Comparison of ENCODE assay signal across 15 cellular contexts in genomic region chr4:142565771-142566170, GRCh38.
DNase-seq lines count a peak whose midpoint lies in the region; ATAC-seq, FAIRE-seq and TF ChIP-seq lines count a peak whose summit lies in the region.
"Had no signal": no experiment of that assay in that cellular context is flagged by ENCODE, and none has a peak within 500 bp of the region (broad histone marks: within the 10 kb centered on the region; RNA-seq: fewer than 3 reads in every experiment).

No MANE protein-coding gene starts in this region.

- no peaks in the 10 kb centered on the region for H3K27me3 Mint-ChIP-seq in CD4-positive, CD25-positive, alpha-beta regulatory T cell
- no peaks in the 10 kb centered on the region for H3K27me3 Mint-ChIP-seq in activated CD8-positive, alpha-beta T cell treated with anti-CD3 and anti-CD28 coated beads for 36 hours

- peak; percentile 82 for FAIRE-seq in keratinocyte (lab: Jason Lieb, UNC)

- peaks cover 18 to 76% (median 40%) of the 10 kb centered on the region in 4 donors for H3K4me1 Mint-ChIP-seq in CD4-positive, CD25-positive, alpha-beta regulatory T cell
- peaks cover 27% of the 10 kb centered on the region for H3K4me1 Mint-ChIP-seq in activated CD8-positive, alpha-beta T cell treated with anti-CD3 and anti-CD28 coated beads for 36 hours (ENCODE audit: low read depth)

- H3K27ac Mint-ChIP-seq in CD4-positive, CD25-positive, alpha-beta regulatory T cell, result peak overlapping the region; percentile 92 to 99 (median 92)
- H3K27ac Mint-ChIP-seq in activated CD8-positive, alpha-beta T cell treated with anti-CD3 and anti-CD28 coated beads for 36 hours, result peak overlapping the region; percentile 76

- ATAC-seq in CD4-positive, CD25-positive, alpha-beta regulatory T cell (ENCODE audit: low read depth in 2 of 2), result peak; percentile 79 to 80
- ATAC-seq in GM18870 (IDR thresholded peaks at IDR 0.05; ENCODE audit: unreplicated experiment) (peak; percentile 31), HG03432 (IDR thresholded peaks at IDR 0.05; ENCODE audit: unreplicated experiment) (no peak)
- peak; percentile 77 for ATAC-seq in activated CD8-positive, alpha-beta T cell treated with anti-CD3 and anti-CD28 coated beads for 36 hours

- CTCF ChIA-PET in activated CD8-positive, alpha-beta T cell treated with anti-CD3 and anti-CD28 coated beads for 36 hours (lab: Charles Lee), result interaction anchor here (1.9 kb wide), 1 partner anchor 9 kb away, joined by 6 read pairs; no protein-coding TSS in a partner anchor

- no peaks in the 10 kb centered on the region for H4K20me1 ChIP-seq in keratinocyte (ENCODE audit: control insufficient read depth, extremely low read depth, insufficient read depth, low read length)
- H4K20me1 ChIP-seq: BLaER1 had no signal

- peaks cover 3% of the 10 kb centered on the region for H3K36me3 Mint-ChIP-seq in CD4-positive, CD25-positive, alpha-beta regulatory T cell
- H3K36me3 Mint-ChIP-seq in activated CD8-positive, alpha-beta T cell treated with anti-CD3 and anti-CD28 coated beads for 36 hours (ENCODE audit: low read depth), result no peaks in the 10 kb centered on the region

- in situ Hi-C loops in GM13976 (cut with MboI; ENCODE audit: low sequenced_read_pairs, unreplicated experiment), result no loop called here

- POLR2A ChIA-PET in activated CD8-positive, alpha-beta T cell treated with anti-CD3 and anti-CD28 coated beads for 36 hours (lab: Charles Lee), result interaction anchor here (2.6 kb wide), 1 partner anchor 159 kb away, joined by 13 read pairs; no protein-coding TSS in a partner anchor

- peak overlapping the region; percentile 89 for H3K4me2 ChIP-seq in keratinocyte (ENCODE audit: control insufficient read depth, extremely low read depth, insufficient read depth, low read depth, low read length)
- H3K4me2 ChIP-seq: BLaER1 had no signal

- peak overlapping the region; percentile 91 for H2AFZ ChIP-seq in keratinocyte (ENCODE audit: control insufficient read depth, low read length)
- H2AFZ ChIP-seq: parathyroid adenoma had no signal

- no peaks in the 10 kb centered on the region for H3K9me1 ChIP-seq in keratinocyte (ENCODE audit: control insufficient read depth, extremely low read depth, insufficient read depth, low read length)

- H3K79me2 ChIP-seq in keratinocyte (ENCODE audit: control insufficient read depth, insufficient read depth, low read length), result no peaks in the 10 kb centered on the region
- H3K79me2 ChIP-seq: parathyroid adenoma had no signal

- H3K4me1 ChIP-seq in CD4-positive, CD25-positive, alpha-beta regulatory T cell (ENCODE audit: control insufficient read depth, insufficient read depth, low read length, poor library complexity, severe bottlenecking), result peaks cover 36% of the 10 kb centered on the region
- H3K4me1 ChIP-seq in keratinocyte (ENCODE audit: control insufficient read depth, extremely low read depth, insufficient read depth, low read length), result peaks cover 11% of the 10 kb centered on the region
- H3K4me1 ChIP-seq: BLaER1, parathyroid adenoma had no signal

- H3K36me3 ChIP-seq in CD4-positive, CD25-positive, alpha-beta regulatory T cell (ENCODE audit: control insufficient read depth, insufficient read depth, low read length), result no peaks in the 10 kb centered on the region
- no peaks in the 10 kb centered on the region for H3K36me3 ChIP-seq in keratinocyte (ENCODE audit: control insufficient read depth in 2 of 2, extremely low read depth in 1 of 2, insufficient read depth in 2 of 2, low read length in 2 of 2)
- no peaks in the 10 kb centered on the region for H3K36me3 ChIP-seq in MG63
- H3K36me3 ChIP-seq: BLaER1, cardiac muscle cell had no signal

- DNase-seq in CD4-positive, CD25-positive, alpha-beta regulatory T cell, result peak in 2 of 3 donors; percentile 73 to 87
- DNase-seq in activated CD8-positive, alpha-beta T cell treated with anti-CD3 and anti-CD28 coated beads for 36 hours, result no peak
- DNase-seq in keratinocyte (ENCODE audit: low read depth, low spot score), result no peak
- DNase-seq in inferior parietal cortex (ENCODE audit: extremely low spot score), result no peak
- no peak for DNase-seq in GM13976 (ENCODE audit: low spot score)
- DNase-seq in MG63, result no peak
- DNase-seq: MM.1S; NCI-H748 treated with DMSO at 0.1 percent for 48 hours; stimulated activated CD4-positive, alpha-beta T cell treated with anti-CD3 and anti-CD28 coated beads, Interleukin-4, amount 100 ng/mL, for 4 hours; SW 1271 had no signal

- peak overlapping the region; percentile 31 for H3K9ac ChIP-seq in keratinocyte (ENCODE audit: control insufficient read depth, extremely low read depth, insufficient read depth, low read length)
- H3K9ac ChIP-seq: BLaER1, parathyroid adenoma had no signal

- peak overlapping the region; percentile 91 for H3K4me3 ChIP-seq in CD4-positive, CD25-positive, alpha-beta regulatory T cell (ENCODE audit: low read depth, low read length)
- H3K4me3 ChIP-seq in keratinocyte (ENCODE audit: control insufficient read depth in 2 of 3, extremely low read depth in 1 of 3, insufficient read depth in 2 of 3, low read depth in 1 of 3, low read length in 3 of 3) (peak overlapping the region; percentile 17 to 63 (median 62)), MG63 (no peak overlapping the region)
- H3K4me3 ChIP-seq: BLaER1, cardiac muscle cell had no signal

- dilution Hi-C loops in keratinocyte (cut with MboI; ENCODE audit: extremely low pct_ligation_motif_present, low sequenced_read_pairs), result loop anchor here (25.0 kb wide), 1 partner anchor 178 kb away; no protein-coding TSS in a partner anchor

- peak overlapping the region; percentile 84 for H3K27ac ChIP-seq in CD4-positive, CD25-positive, alpha-beta regulatory T cell (ENCODE audit: insufficient read depth, low read length, poor library complexity, severe bottlenecking)
- peak overlapping the region; percentile 53 for H3K27ac ChIP-seq in keratinocyte (ENCODE audit: control insufficient read depth, insufficient read depth, low read length)
- H3K27ac ChIP-seq: BLaER1, cardiac muscle cell, parathyroid adenoma had no signal

- TF ChIP-seq CTCF in activated CD8-positive, alpha-beta T cell treated with anti-CD3 and anti-CD28 coated beads for 36 hours (IDR thresholded peaks at IDR 0.05), result no peak
- no peak for TF ChIP-seq CTCF in keratinocyte (optimal IDR thresholded peaks at IDR 0.05 in 1 of 3, IDR thresholded peaks at IDR 0.05 in 1 of 3, conservative IDR thresholded peaks at IDR 0.05 in 1 of 3; ENCODE audit: extremely low read depth in 1 of 3, insufficient read depth in 2 of 3, low read length in 3 of 3)
- no peak for TF ChIP-seq CTCF in GM13976 (IDR thresholded peaks at IDR 0.05; ENCODE audit: borderline replicate concordance, control extremely low read depth, extremely low read depth, insufficient read depth, missing control alignments)

- H3K27me3 ChIP-seq in CD4-positive, CD25-positive, alpha-beta regulatory T cell (ENCODE audit: control insufficient read depth, insufficient read depth, low read length), result no peaks in the 10 kb centered on the region
- H3K27me3 ChIP-seq in keratinocyte (ENCODE audit: control insufficient read depth, extremely low read depth, insufficient read depth, low read length), result no peaks in the 10 kb centered on the region
- no peaks in the 10 kb centered on the region for H3K27me3 ChIP-seq in MG63
- H3K27me3 ChIP-seq: BLaER1, cardiac muscle cell had no signal

- intact Hi-C loops in activated CD8-positive, alpha-beta T cell treated with anti-CD3 and anti-CD28 coated beads for 36 hours (cut with micrococcal nuclease), result loop anchor here (5.0 kb wide), 1 partner anchor 158 kb away; no protein-coding TSS in a partner anchor

- no peaks in the 10 kb centered on the region for H3K9me3 ChIP-seq in CD4-positive, CD25-positive, alpha-beta regulatory T cell (ENCODE audit: control insufficient read depth in 2 of 2, low read length in 2 of 2)
- no peaks in the 10 kb centered on the region for H3K9me3 ChIP-seq in keratinocyte (ENCODE audit: control insufficient read depth, low read depth, low read length)
- H3K9me3 ChIP-seq in MG63, result no peaks in the 10 kb centered on the region
- H3K9me3 ChIP-seq: BLaER1 had no signal

- peaks cover 0 to 2% (median 0%) of the 10 kb centered on the region in 7 donors for H3K9me3 Mint-ChIP-seq in CD4-positive, CD25-positive, alpha-beta regulatory T cell
- no peaks in the 10 kb centered on the region for H3K9me3 Mint-ChIP-seq in activated CD8-positive, alpha-beta T cell treated with anti-CD3 and anti-CD28 coated beads for 36 hours

- H3K4me3 Mint-ChIP-seq in CD4-positive, CD25-positive, alpha-beta regulatory T cell, result peak overlapping the region; percentile 92 to 95 (median 92)
- peak overlapping the region; percentile 65 for H3K4me3 Mint-ChIP-seq in activated CD8-positive, alpha-beta T cell treated with anti-CD3 and anti-CD28 coated beads for 36 hours

Comparison
In these comparisons a context has a peak if more than half of its experiments do, and no peak if none do; other contexts are left out.
1. DNase-seq: peak in CD4-positive, CD25-positive, alpha-beta regulatory T cell (2 of 3); none in activated CD8-positive, alpha-beta T cell treated with anti-CD3 and anti-CD28 coated beads for 36 hours (single experiment), keratinocyte (single experiment), inferior parietal cortex (single experiment), GM13976 (single experiment) and MG63 (single experiment).